Comparison of ENCODE assay signal across 8 cellular contexts in the genomic region with DNA sequence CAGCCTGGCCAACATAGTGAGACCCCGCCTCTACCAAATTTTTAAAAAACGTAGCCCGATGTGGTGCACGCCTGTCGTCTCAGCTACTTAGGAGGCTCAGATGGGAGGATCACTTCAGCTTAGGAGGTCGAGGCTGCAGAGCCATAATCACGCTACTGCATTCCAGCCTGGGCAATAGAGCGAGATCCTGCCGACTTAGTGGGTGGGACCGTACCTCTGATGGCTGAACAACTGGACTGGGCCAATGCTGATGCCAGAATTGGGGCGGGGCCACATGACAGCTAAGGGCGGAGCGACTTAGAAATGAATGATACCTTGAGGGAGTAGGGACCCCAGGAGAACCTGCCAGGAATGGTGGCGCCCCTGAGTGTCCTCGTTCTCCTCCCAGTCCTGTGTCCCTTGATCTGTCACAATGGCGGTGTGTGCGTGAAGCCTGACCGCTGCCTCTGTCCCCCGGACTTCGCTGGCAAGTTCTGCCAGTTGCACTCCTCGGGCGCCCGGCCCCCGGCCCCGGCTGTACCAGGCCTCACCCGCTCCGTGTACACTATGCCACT. TPM values are rescaled to one million over a fixed set of nuclear protein-coding genes. Genes with fewer than 3 reads are reported as not detected.
DNase-seq lines count a peak whose midpoint lies in the region; ATAC-seq, FAIRE-seq and TF ChIP-seq lines count a peak whose summit lies in the region.

No MANE protein-coding gene starts in this region.

- no peak for FAIRE-seq in D721Med (lab: Jason Lieb, UNC)

- H3K27me3 Mint-ChIP-seq in Calu3 (ENCODE audit: unreplicated experiment) (peaks cover 60% of the 10 kb centered on the region), osteocyte (ENCODE audit: unreplicated experiment) (peaks cover 9% of the 10 kb centered on the region)
- peaks cover 16 to 32% of the 10 kb centered on the region in 2 donors for H3K27me3 Mint-ChIP-seq in effector memory CD8-positive, alpha-beta T cell

- no peak for TF ChIP-seq CTCF in Calu3 (IDR thresholded peaks at IDR 0.05; ENCODE audit: unreplicated experiment)
- no peak for TF ChIP-seq CTCF in osteocyte (IDR thresholded peaks at IDR 0.05)
- TF ChIP-seq CTCF in D721Med (IDR thresholded peaks at IDR 0.05; ENCODE audit: insufficient read depth, missing control alignments): no peak

- H3K9me3 Mint-ChIP-seq in Calu3 (ENCODE audit: low read depth, unreplicated experiment) (no peaks in the 10 kb centered on the region), osteocyte (ENCODE audit: unreplicated experiment) (no peaks in the 10 kb centered on the region)
- H3K9me3 Mint-ChIP-seq in effector memory CD8-positive, alpha-beta T cell: no peaks in the 10 kb centered on the region

- H3K4me3 Mint-ChIP-seq in Calu3 (ENCODE audit: low read depth, unreplicated experiment) (peak overlapping the region; percentile 69), osteocyte (ENCODE audit: unreplicated experiment) (peak overlapping the region; percentile 77)
- peak overlapping the region; percentile 85 to 89 for H3K4me3 Mint-ChIP-seq in effector memory CD8-positive, alpha-beta T cell

- H3K27ac Mint-ChIP-seq in Calu3 (ENCODE audit: unreplicated experiment) (peak overlapping the region; percentile 81), osteocyte (ENCODE audit: unreplicated experiment) (peak overlapping the region; percentile 90)
- H3K27ac Mint-ChIP-seq in effector memory CD8-positive, alpha-beta T cell: peak overlapping the region; percentile 75 to 96

- BruUV-seq in Calu3 (replicated peaks; lab: Mats Ljungman, UMichigan): no TSS peak

- ATAC-seq in effector memory CD8-positive, alpha-beta T cell (replicated peaks): no peak
- no peak for ATAC-seq in GM18861 (IDR thresholded peaks at IDR 0.05; ENCODE audit: unreplicated experiment)

- CTCF ChIA-PET in Calu3 (lab: Charles Lee): interaction anchor here (0.5 to 4.3 kb wide), 8 partner anchors 14 to 538 kb away, joined by 3 to 31 read pairs (median 4); a partner anchor contains a TSS

- intact Hi-C loops in Calu3 (cut with micrococcal nuclease; ENCODE audit: unreplicated experiment): no loop called here

- DNase-seq in Calu3 (peak; percentile 36), NCI-H2227 (lab: John Stamatoyannopoulos, UW; ENCODE audit: unreplicated experiment) (peak; percentile 81), osteocyte (ENCODE audit: extremely low spot score, unreplicated experiment) (no peak), D721Med (ENCODE audit: insufficient read length, low spot score) (no peak), amniotic stem cell (lab: John Stamatoyannopoulos, UW) (no peak), SHP77 (lab: John Stamatoyannopoulos, UW) (no peak)
- no peak for DNase-seq in effector memory CD8-positive, alpha-beta T cell

- H3K36me3 Mint-ChIP-seq in Calu3 (ENCODE audit: insufficient read depth, unreplicated experiment) (peaks cover 68% of the 10 kb centered on the region), osteocyte (ENCODE audit: unreplicated experiment) (no peaks in the 10 kb centered on the region)
- peaks cover 14% of the 10 kb centered on the region for H3K36me3 Mint-ChIP-seq in effector memory CD8-positive, alpha-beta T cell (ENCODE audit: insufficient read depth)

- H3K4me1 Mint-ChIP-seq in Calu3 (ENCODE audit: low read depth, unreplicated experiment) (peaks cover 81% of the 10 kb centered on the region), osteocyte (ENCODE audit: unreplicated experiment) (peaks cover 52% of the 10 kb centered on the region)
- peaks cover 59 to 62% of the 10 kb centered on the region in 2 donors for H3K4me1 Mint-ChIP-seq in effector memory CD8-positive, alpha-beta T cell (ENCODE audit: low read depth in 2 of 2)

RNA-seq across cellular contexts. Expression of a gene that starts 3.6 kb away (rescaled TPM):
- total RNA-seq in Calu3 (2022) (14.1 and 20.3 TPM in 2 replicates), osteocyte (85.9 and 93.6 TPM in 2 replicates)

RNA-seq across cellular contexts. Expression of a gene that starts 28.1 kb away (rescaled TPM):
- total RNA-seq in Calu3 (2022) (117 TPM in 2 replicates), osteocyte (53.3 and 53.8 TPM in 2 replicates)

Comparison
In these comparisons a context has a peak if more than half of its experiments do, and no peak if none do; other contexts are left out.
1. DNase-seq: peak in Calu3 (single experiment) and NCI-H2227 (single experiment); none in effector memory CD8-positive, alpha-beta T cell (0 of 3), osteocyte (single experiment), D721Med (single experiment), amniotic stem cell (single experiment) and SHP77 (0 of 2).
2. Peak in every context shown above with its lines, with median percentiles within 50 percentile points of each other: H3K27ac Mint-ChIP-seq and H3K4me3 Mint-ChIP-seq.